8 cellular contexts compared by ENCODE assay signal in the genomic region with DNA sequence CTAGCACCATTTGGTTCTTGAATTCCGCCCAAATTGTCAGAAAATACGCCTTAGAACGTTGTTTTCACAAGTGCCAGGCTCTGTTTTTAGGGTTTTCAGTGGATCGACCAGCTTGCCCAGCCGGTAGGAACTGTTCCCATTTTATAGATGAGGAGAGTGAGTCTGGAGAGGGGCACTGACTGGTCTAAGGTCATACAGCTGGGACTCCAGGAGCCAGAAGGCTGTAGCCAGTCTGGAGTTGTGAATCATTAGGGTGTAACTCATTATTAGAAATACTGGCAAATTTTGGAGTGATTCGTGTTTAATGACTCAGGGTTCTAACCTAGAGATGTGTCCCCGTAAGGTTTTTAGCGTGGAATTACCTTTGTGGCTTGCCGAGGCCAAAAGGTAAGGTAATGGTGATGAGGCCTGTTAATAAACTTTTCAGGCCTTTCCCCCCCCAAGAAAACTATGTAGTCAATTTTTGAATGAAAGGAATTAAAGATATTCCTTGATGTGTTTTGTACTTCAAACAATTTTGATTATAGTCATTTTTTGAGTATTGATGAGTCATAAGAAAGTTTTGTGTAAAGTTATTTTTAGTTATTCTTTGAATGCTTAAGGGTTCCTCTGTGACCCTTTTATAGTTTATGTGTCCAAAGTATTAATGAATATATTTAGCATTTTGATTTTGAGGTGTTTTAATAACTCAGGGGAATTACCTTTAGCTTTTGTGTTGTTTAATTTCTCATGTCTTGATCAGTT. TPM values are rescaled to one million over a fixed set of nuclear protein-coding genes. Genes with fewer than 3 reads are reported as not detected.
DNase-seq lines count a peak whose midpoint lies in the region; ATAC-seq and TF ChIP-seq lines count a peak whose summit lies in the region.

No MANE protein-coding gene starts in this region.

- H3K4me1 ChIP-seq in Peyer's patch, result peaks cover 0 to 49% (median 5%) of the 10 kb centered on the region in 4 donors
- H3K4me1 ChIP-seq in endocrine pancreas (ENCODE audit: control insufficient read depth, insufficient read depth, low read length), result peaks cover 35% of the 10 kb centered on the region

- H3K36me3 ChIP-seq in Peyer's patch (no peaks in the 10 kb centered on the region), endocrine pancreas (ENCODE audit: control insufficient read depth, insufficient read depth, low read length) (no peaks in the 10 kb centered on the region)

- no peaks in the 10 kb centered on the region for H3K9me3 ChIP-seq in Peyer's patch
- no peaks in the 10 kb centered on the region for H3K9me3 ChIP-seq in endocrine pancreas (ENCODE audit: control insufficient read depth, low read length)

- H3K27me3 ChIP-seq in Peyer's patch (no peaks in the 10 kb centered on the region), endocrine pancreas (ENCODE audit: control insufficient read depth, insufficient read depth, low read length) (no peaks in the 10 kb centered on the region)

- no peak for TF ChIP-seq POLR2A in Peyer's patch (IDR thresholded peaks at IDR 0.05)

- H3K4me3 ChIP-seq in Peyer's patch (peak overlapping the region; percentile 69 to 99 (median 96)), endocrine pancreas (ENCODE audit: control insufficient read depth, insufficient read depth, low read length) (peak overlapping the region; percentile 86)

- DNase-seq in DMS53 (lab: John Stamatoyannopoulos, UW), result peak; percentile 28
- DNase-seq in DMS53 treated with DMSO at 0.1 percent for 48 hours (lab: John Stamatoyannopoulos, UW; ENCODE audit: unreplicated experiment), result no peak
- no peak for DNase-seq in Peyer's patch
- no peak for DNase-seq in omental fat pad (ENCODE audit: low spot score)
- no peak for DNase-seq in HuH-7 (ENCODE audit: low spot score)

- TF ChIP-seq CTCF in Peyer's patch (IDR thresholded peaks at IDR 0.05) (no peak), omental fat pad (IDR thresholded peaks at IDR 0.05) (no peak)

- peak overlapping the region; percentile 99 to 100 (median 100) for H3K27ac ChIP-seq in Peyer's patch

- peak; percentile 50 for ATAC-seq in omental fat pad (ENCODE audit: low FRiP score)
- ATAC-seq in GM18517 (IDR thresholded peaks at IDR 0.05; ENCODE audit: unreplicated experiment), result no peak
- ATAC-seq in HG02981 (IDR thresholded peaks at IDR 0.05; ENCODE audit: unreplicated experiment), result no peak

- peak overlapping the region; percentile 88 for H3K9ac ChIP-seq in endocrine pancreas (ENCODE audit: control insufficient read depth, insufficient read depth, low read length)

RNA-seq across cellular contexts. Expression of gene DYRK1A, which starts 2.1 kb away (rescaled TPM):
- total RNA-seq in Peyer's patch (100 to 1,000 TPM in 1 of 4 donors, 10 to 100 TPM in 3; 68.8 to 133 (median 81.3) TPM), omental fat pad (10 to 100 TPM; 50.7 to 82.3 (median 72.3) TPM)
